In genomic region chr18:470661-471501, GRCh38 we compare ENCODE assay signal across 1 cellular context.
TF ChIP-seq lines count a peak whose summit lies in the region.

No MANE protein-coding gene starts in this region.

TF ChIP-seq in K562, 482 proteins besides CTCF, POLR2A, EP300 and RAD21:
- TF ChIP-seq ATF3 (IDR thresholded peaks at IDR 0.05), result 0 out of 2 replicates have a peak, but pooled peaks have one; percentile 10
- TF ChIP-seq ATF3 (CRISPR knock-in tag; conservative IDR thresholded peaks at IDR 0.05), result no peak
- TF ChIP-seq MAFG (tag; conservative IDR thresholded peaks at IDR 0.05), result peak; percentile 29; the same call in 1 of the 2 replicates
- TF ChIP-seq FIP1L1 (IDR thresholded peaks at IDR 0.05; ENCODE audit: low read depth, low read length, poor library complexity, severe bottlenecking), result no peak
- TF ChIP-seq TRIM24 (IDR thresholded peaks at IDR 0.05), result no peak
- no peak for TF ChIP-seq ESRRB (CRISPR knock-in tag; IDR thresholded peaks at IDR 0.05; ENCODE audit: borderline replicate concordance)
- TF ChIP-seq ZNF316 (IDR thresholded peaks at IDR 0.05), result peak; percentile 52
- TF ChIP-seq C11orf30 (IDR thresholded peaks at IDR 0.05; ENCODE audit: low read depth), result peak; percentile 15
TF ChIP-seq in K562: peak in this region for 4.
